1 cellular context compared by ENCODE assay signal in the genomic region with DNA sequence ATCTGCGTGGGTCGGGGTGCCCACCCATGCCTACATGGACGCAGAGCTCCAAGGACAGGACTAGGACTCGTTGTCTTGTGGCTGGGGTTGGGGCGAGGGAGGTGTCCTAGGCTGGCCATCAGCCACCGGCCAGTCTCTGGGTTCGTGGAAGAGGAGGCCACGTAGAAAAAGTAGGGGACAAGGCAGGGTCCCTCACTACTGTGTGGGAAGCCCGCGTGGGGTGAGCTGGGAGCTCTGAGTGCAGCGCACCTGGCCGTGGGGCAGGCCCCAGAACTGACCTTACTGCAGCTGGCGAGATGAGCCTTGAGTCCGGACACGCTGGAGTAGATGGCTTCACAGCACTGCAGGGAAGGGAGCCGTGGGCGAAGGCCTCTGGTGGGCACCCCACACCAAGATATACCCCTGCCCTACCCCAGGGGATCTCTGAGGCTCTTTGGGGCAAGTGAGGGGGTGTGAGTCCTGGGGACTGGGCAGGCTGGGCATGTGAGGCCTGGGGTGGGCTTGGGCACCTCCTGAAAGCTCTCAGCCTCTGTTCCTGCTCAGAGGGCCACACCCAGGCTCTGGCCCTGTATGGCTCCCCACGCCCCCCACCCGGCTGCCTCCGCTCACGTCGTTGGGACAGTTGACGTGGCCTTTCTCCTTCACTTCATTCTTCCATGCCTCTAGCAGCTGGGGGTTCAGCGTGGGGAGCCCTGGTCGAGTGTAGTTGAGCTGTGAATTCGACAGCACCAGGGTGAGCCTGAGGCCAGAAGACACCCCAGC.
TF ChIP-seq lines count a peak whose summit lies in the region.

No MANE protein-coding gene starts in this region.

TF ChIP-seq in HepG2, 621 proteins besides CTCF, POLR2A, EP300 and RAD21:
- TF ChIP-seq, protein P1, sequence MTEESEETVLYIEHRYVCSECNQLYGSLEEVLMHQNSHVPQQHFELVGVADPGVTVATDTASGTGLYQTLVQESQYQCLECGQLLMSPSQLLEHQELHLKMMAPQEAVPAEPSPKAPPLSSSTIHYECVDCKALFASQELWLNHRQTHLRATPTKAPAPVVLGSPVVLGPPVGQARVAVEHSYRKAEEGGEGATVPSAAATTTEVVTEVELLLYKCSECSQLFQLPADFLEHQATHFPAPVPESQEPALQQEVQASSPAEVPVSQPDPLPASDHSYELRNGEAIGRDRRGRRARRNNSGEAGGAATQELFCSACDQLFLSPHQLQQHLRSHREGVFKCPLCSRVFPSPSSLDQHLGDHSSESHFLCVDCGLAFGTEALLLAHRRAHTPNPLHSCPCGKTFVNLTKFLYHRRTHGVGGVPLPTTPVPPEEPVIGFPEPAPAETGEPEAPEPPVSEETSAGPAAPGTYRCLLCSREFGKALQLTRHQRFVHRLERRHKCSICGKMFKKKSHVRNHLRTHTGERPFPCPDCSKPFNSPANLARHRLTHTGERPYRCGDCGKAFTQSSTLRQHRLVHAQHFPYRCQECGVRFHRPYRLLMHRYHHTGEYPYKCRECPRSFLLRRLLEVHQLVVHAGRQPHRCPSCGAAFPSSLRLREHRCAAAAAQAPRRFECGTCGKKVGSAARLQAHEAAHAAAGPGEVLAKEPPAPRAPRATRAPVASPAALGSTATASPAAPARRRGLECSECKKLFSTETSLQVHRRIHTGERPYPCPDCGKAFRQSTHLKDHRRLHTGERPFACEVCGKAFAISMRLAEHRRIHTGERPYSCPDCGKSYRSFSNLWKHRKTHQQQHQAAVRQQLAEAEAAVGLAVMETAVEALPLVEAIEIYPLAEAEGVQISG (CRISPR knock-in tag; IDR thresholded peaks at IDR 0.05): no peak
- TF ChIP-seq, protein P2, sequence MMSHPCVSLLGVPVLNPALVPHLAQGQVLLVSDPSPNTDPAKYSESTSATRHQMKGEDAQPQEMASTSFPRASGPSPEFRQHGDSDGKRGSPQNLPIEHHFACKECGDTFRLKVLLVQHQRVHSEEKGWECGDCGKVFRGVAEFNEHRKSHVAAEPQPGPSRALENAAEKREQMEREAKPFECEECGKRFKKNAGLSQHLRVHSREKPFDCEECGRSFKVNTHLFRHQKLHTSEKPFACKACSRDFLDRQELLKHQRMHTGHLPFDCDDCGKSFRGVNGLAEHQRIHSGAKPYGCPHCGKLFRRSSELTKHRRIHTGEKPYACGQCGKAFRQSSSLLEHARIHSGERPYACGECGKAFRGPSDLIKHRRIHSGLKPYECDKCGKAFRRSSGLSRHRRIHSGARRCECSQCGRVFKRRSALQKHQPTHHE (CRISPR knock-in tag; IDR thresholded peaks at IDR 0.05; ENCODE audit: borderline replicate concordance): no peak
- no peak for TF ChIP-seq XRCC5 (optimal IDR thresholded peaks at IDR 0.05; ENCODE audit: low read length)
- TF ChIP-seq, protein P3, sequence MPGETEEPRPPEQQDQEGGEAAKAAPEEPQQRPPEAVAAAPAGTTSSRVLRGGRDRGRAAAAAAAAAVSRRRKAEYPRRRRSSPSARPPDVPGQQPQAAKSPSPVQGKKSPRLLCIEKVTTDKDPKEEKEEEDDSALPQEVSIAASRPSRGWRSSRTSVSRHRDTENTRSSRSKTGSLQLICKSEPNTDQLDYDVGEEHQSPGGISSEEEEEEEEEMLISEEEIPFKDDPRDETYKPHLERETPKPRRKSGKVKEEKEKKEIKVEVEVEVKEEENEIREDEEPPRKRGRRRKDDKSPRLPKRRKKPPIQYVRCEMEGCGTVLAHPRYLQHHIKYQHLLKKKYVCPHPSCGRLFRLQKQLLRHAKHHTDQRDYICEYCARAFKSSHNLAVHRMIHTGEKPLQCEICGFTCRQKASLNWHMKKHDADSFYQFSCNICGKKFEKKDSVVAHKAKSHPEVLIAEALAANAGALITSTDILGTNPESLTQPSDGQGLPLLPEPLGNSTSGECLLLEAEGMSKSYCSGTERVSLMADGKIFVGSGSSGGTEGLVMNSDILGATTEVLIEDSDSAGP (CRISPR knock-in tag; IDR thresholded peaks at IDR 0.05; ENCODE audit: borderline replicate concordance): peak; percentile 25; the same call in 1 of the 2 replicates
- TF ChIP-seq ZBTB3 (CRISPR knock-in tag; IDR thresholded peaks at IDR 0.05; ENCODE audit: borderline replicate concordance, low read depth): no peak
- TF ChIP-seq, protein P4, sequence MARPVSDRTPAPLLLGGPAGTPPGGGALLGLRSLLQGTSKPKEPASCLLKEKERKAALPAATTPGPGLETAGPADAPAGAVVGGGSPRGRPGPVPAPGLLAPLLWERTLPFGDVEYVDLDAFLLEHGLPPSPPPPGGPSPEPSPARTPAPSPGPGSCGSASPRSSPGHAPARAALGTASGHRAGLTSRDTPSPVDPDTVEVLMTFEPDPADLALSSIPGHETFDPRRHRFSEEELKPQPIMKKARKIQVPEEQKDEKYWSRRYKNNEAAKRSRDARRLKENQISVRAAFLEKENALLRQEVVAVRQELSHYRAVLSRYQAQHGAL (CRISPR knock-in tag; IDR thresholded peaks at IDR 0.05; ENCODE audit: not compliant biosample characterization): no peak
- TF ChIP-seq PCBP1 (IDR thresholded peaks at IDR 0.05; ENCODE audit: borderline replicate concordance, low read depth, low read length): 0 out of 2 replicates have a peak, but pooled peaks have one; percentile 26
- no peak for TF ChIP-seq SOX5 (CRISPR knock-in tag; IDR thresholded peaks at IDR 0.05; ENCODE audit: borderline replicate concordance)
- TF ChIP-seq ZNF557 (CRISPR knock-in tag; IDR thresholded peaks at IDR 0.05): no peak
- no peak for TF ChIP-seq NFKBIZ (CRISPR knock-in tag; IDR thresholded peaks at IDR 0.05)
- no peak for TF ChIP-seq ZNF143 (CRISPR knock-in tag; IDR thresholded peaks at IDR 0.05)
